Comparison of ENCODE assay signal across 10 cellular contexts in the genomic region with DNA sequence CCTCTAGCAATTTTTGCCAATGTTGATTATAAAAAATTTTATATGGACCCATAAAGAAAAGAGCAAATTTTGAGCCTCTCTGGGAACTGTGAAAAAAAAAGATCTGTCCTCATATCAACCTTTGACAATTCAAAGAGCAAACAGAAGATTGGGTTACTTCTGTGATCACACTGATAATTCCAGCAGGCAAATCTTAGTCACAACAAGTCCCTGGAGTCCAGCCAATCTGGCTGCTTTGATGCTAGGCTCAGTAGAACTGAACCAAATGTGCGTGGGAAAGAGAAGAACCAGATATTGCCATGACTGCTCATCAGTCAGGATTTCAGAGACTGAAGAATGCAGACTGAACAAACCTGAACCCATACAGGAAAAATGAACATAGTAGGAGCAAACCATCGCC.
DNase-seq lines count a peak whose midpoint lies in the region; ATAC-seq and TF ChIP-seq lines count a peak whose summit lies in the region.
"Had no signal": no experiment of that assay in that cellular context is flagged by ENCODE, and none has a peak within 500 bp of the region (broad histone marks: within the 10 kb centered on the region; RNA-seq: fewer than 3 reads in every experiment).

No MANE protein-coding gene starts in this region.

- no peak overlapping the region for H3K4me3 ChIP-seq in fibroblast of the aortic adventitia (ENCODE audit: low read depth, low read length)

- intact Hi-C loops in left ventricle myocardium superior (cut with micrococcal nuclease), result no loop called here

- TF ChIP-seq CTCF in fibroblast of the aortic adventitia (IDR thresholded peaks at IDR 0.05; ENCODE audit: insufficient read depth, low read length), result no peak

- DNase-seq in GM03348 (ENCODE audit: low spot score), result peak; percentile 15
- DNase-seq in SK-N-DZ (ENCODE audit: low spot score), result peak; percentile 46
- DNase-seq in fibroblast of the aortic adventitia (ENCODE audit: low read depth), result peak; percentile 41
- peak; percentile 17 for DNase-seq in smooth muscle cell of the brain vasculature (ENCODE audit: low read depth, low spot score)
- no peak for DNase-seq in cerebellar nuclear complex (lab: John Stamatoyannopoulos, UW)
- DNase-seq in left ventricle myocardium superior, result no peak
- DNase-seq in stimulated activated naive CD8-positive, alpha-beta T cell treated with anti-CD3 and anti-CD28 coated beads, Interleukin-15, Interleukin-2, amounts not matched to agents 100 U/mL and 50 U/mL, for 24 hours, result no peak
- DNase-seq: activated CD4-positive, alpha-beta T cell treated with anti-CD3 and anti-CD28 coated beads for 4 hours; naive thymus-derived CD8-positive, alpha-beta T cell had no signal

- ATAC-seq in GM19467 (IDR thresholded peaks at IDR 0.05; ENCODE audit: unreplicated experiment), result no peak
- ATAC-seq in left ventricle myocardium superior, result no peak
- ATAC-seq in stimulated activated naive CD8-positive, alpha-beta T cell treated with anti-CD3 and anti-CD28 coated beads, Interleukin-15, Interleukin-2, amounts not matched to agents 100 U/mL and 50 U/mL, for 24 hours, result no peak
- ATAC-seq: naive thymus-derived CD8-positive, alpha-beta T cell had no signal

Comparison
In these comparisons a context has a peak if more than half of its experiments do, and no peak if none do; other contexts are left out.
1. DNase-seq: peak in GM03348 (single experiment), SK-N-DZ (single experiment), fibroblast of the aortic adventitia (single experiment) and smooth muscle cell of the brain vasculature (single experiment); none in cerebellar nuclear complex (0 of 2), left ventricle myocardium superior (single experiment) and stimulated activated naive CD8-positive, alpha-beta T cell treated with anti-CD3 and anti-CD28 coated beads, Interleukin-15, Interleukin-2, amounts not matched to agents 100 U/mL and 50 U/mL, for 24 hours (single experiment).